Comparison of ENCODE assay signal across 8 cellular contexts in the genomic region with DNA sequence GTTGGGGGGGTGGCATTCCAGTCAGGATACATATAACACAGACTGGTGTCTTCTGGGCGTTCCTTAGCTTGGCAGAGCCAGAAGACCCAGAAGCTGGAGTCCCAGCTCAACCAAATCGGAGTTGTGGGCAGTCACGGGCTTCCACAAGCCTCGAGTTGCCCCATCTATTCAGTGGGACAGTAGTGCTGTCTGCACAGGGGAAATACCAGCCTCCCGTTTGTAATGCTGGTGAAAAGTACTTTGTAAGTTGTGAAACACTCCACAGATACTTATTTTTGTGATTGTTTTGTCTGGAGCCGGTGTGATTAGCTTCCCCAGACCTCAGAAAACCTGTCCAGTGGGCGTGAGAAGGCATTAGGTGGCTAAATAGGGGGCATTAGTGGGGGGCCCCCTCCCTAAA. TPM values are rescaled to one million over a fixed set of nuclear protein-coding genes. Genes with fewer than 3 reads are reported as not detected.
DNase-seq lines count a peak whose midpoint lies in the region; ATAC-seq and TF ChIP-seq lines count a peak whose summit lies in the region.

No MANE protein-coding gene starts in this region.

- H3F3A ChIP-seq in Loucy (ENCODE audit: low read depth), result no peaks in the 10 kb centered on the region; the same call in 1 of the 2 replicates

- peaks cover 49% of the 10 kb centered on the region for H3K4me1 ChIP-seq in Loucy (ENCODE audit: insufficient read depth, low read length, poor library complexity, severe bottlenecking)
- H3K4me1 ChIP-seq in skeletal muscle tissue (ENCODE audit: control insufficient read depth in 3 of 3, insufficient read depth in 3 of 3, low read length in 3 of 3), result peaks cover 48 to 59% (median 52%) of the 10 kb centered on the region in 3 donors
- H3K4me1 ChIP-seq in aorta (ENCODE audit: control insufficient read depth in 1 of 2, insufficient read depth in 2 of 2, low read length in 2 of 2), result no peaks in the 10 kb centered on the region

- H3K4me2 ChIP-seq in Loucy (ENCODE audit: low read depth, low read length, poor library complexity, severe bottlenecking), result peak overlapping the region; percentile 96

- H3K4me3 Mint-ChIP-seq in effector memory CD8-positive, alpha-beta T cell, result peak overlapping the region; percentile 86 to 88

- no peaks in the 10 kb centered on the region for H3K9me3 Mint-ChIP-seq in effector memory CD8-positive, alpha-beta T cell

- H3K27ac Mint-ChIP-seq in effector memory CD8-positive, alpha-beta T cell, result peak overlapping the region; percentile 92 to 97

- H3K4me3 ChIP-seq in Loucy (ENCODE audit: low read length, poor library complexity, severe bottlenecking) (peak overlapping the region; percentile 74), skeletal muscle tissue (ENCODE audit: low read length in 3 of 3) (peak overlapping the region; percentile 72 to 79 (median 73)), aorta (ENCODE audit: low read length in 2 of 2) (no peak overlapping the region)

- ATAC-seq in GM19463 (IDR thresholded peaks at IDR 0.05; ENCODE audit: unreplicated experiment), result peak; percentile 17
- peak; percentile 59 for ATAC-seq in effector memory CD8-positive, alpha-beta T cell (replicated peaks)
- no peak for ATAC-seq in aorta (ENCODE audit: low FRiP score)
- ATAC-seq in GM18502 (IDR thresholded peaks at IDR 0.05; ENCODE audit: poor library complexity, unreplicated experiment), result no peak

- no peak for TF ChIP-seq CTCF in Loucy (conservative IDR thresholded peaks at IDR 0.05; ENCODE audit: low read length)

- H3K9ac ChIP-seq in Loucy (ENCODE audit: low read depth, low read length, poor library complexity, severe bottlenecking) (peak overlapping the region; percentile 97), skeletal muscle tissue (ENCODE audit: low read depth in 1 of 3, low read length in 3 of 3) (peak overlapping the region; percentile 96 to 100 (median 98))

- peaks cover 67 to 68% of the 10 kb centered on the region in 2 donors for H3K4me1 Mint-ChIP-seq in effector memory CD8-positive, alpha-beta T cell (ENCODE audit: low read depth in 2 of 2)

- H3K27me3 ChIP-seq in Loucy (ENCODE audit: insufficient read depth, low read length, poor library complexity, severe bottlenecking) (no peaks in the 10 kb centered on the region), skeletal muscle tissue (ENCODE audit: control insufficient read depth in 3 of 3, insufficient read depth in 3 of 3, low read length in 3 of 3) (no peaks in the 10 kb centered on the region), aorta (ENCODE audit: control insufficient read depth in 1 of 2, insufficient read depth in 2 of 2, low read length in 1 of 2) (no peaks in the 10 kb centered on the region)

- 42 to 44% methylated on average over 7 of the region's 7 CpGs for WGBS in aorta, 2 donors

- no peak for DNase-seq in effector memory CD8-positive, alpha-beta T cell
- DNase-seq in aorta (no peak), NCI-H82 (lab: John Stamatoyannopoulos, UW) (no peak)
- DNase-seq in stimulated activated naive CD4-positive, alpha-beta T cell treated with Interleukin-2 at 50 U/mL for 16 hours (lab: John Stamatoyannopoulos, UW), result no peak

- H3K36me3 ChIP-seq in Loucy (ENCODE audit: insufficient read depth, low read length), result peaks cover 20% of the 10 kb centered on the region; the same call in 1 of the 2 replicates
- H3K36me3 ChIP-seq in skeletal muscle tissue (ENCODE audit: control insufficient read depth in 3 of 3, insufficient read depth in 3 of 3, low read length in 3 of 3), result peaks cover 0 to 18% (median 8%) of the 10 kb centered on the region in 3 donors
- no peaks in the 10 kb centered on the region for H3K36me3 ChIP-seq in aorta (ENCODE audit: control insufficient read depth in 1 of 2, insufficient read depth in 2 of 2, low read length in 1 of 2)

- no peaks in the 10 kb centered on the region for H3K9me3 ChIP-seq in Loucy (ENCODE audit: insufficient read depth, low read depth, low read length)
- H3K9me3 ChIP-seq in skeletal muscle tissue (ENCODE audit: control insufficient read depth in 3 of 3, low read length in 3 of 3), result no peaks in the 10 kb centered on the region
- no peaks in the 10 kb centered on the region for H3K9me3 ChIP-seq in aorta (ENCODE audit: control insufficient read depth, low read length)

- no peak overlapping the region for H2AFZ ChIP-seq in Loucy (ENCODE audit: low read length)

- no peaks in the 10 kb centered on the region for H3K9me2 ChIP-seq in Loucy (replicated peaks; ENCODE audit: low read depth, low read length)

- H3K27me3 Mint-ChIP-seq in effector memory CD8-positive, alpha-beta T cell, result no peaks in the 10 kb centered on the region

- H3K27ac ChIP-seq in skeletal muscle tissue (ENCODE audit: low read depth, low read length) (peak overlapping the region; percentile 98), aorta (ENCODE audit: low read depth in 1 of 2, low read length in 2 of 2) (peak overlapping the region in 1 of 2 donors; percentile 45)

- peaks cover 97% of the 10 kb centered on the region for H3K79me2 ChIP-seq in Loucy (ENCODE audit: insufficient read depth, low read length)

- intact Hi-C loops in aorta (cut with DNase I), result no loop called here

- peaks cover 57% of the 10 kb centered on the region for H4K20me1 ChIP-seq in Loucy (ENCODE audit: insufficient read depth, low read length, poor library complexity, severe bottlenecking)

- peaks cover 30% of the 10 kb centered on the region for H3K36me3 Mint-ChIP-seq in effector memory CD8-positive, alpha-beta T cell (ENCODE audit: insufficient read depth)

RNA-seq across cellular contexts. Expression of gene DGKZ, which starts 13.6 kb away (rescaled TPM):
- 22.4 TPM for total RNA-seq in skeletal muscle tissue
- total RNA-seq in aorta, result 10 to 100 TPM; 36.1 to 61.1 TPM
- polyA plus RNA-seq in aorta, result 10 to 100 TPM; 15.8 to 33.4 TPM

RNA-seq across cellular contexts. Expression of gene MDK, which starts 20.6 kb away (rescaled TPM):
- total RNA-seq in skeletal muscle tissue (28.2 TPM), aorta (10 to 100 TPM; 11.8 to 23.4 TPM)
- 10 to 100 TPM; 15.8 to 40.3 TPM for polyA plus RNA-seq in aorta

RNA-seq across cellular contexts. Expression of gene CHRM4, which starts 30.7 kb away (rescaled TPM):
- total RNA-seq in skeletal muscle tissue, result not detected
- under 1 TPM in 1 of 2 donors, not detected in 1; 0.29 TPM for total RNA-seq in aorta
- 1 to 10 TPM in 1 of 2 donors, under 1 TPM in 1; 0.28 to 1.9 TPM for polyA plus RNA-seq in aorta

Comparison
In these comparisons a context has a peak if more than half of its experiments do, and no peak if none do; other contexts are left out.
1. ATAC-seq: peak in GM19463 (single experiment) and effector memory CD8-positive, alpha-beta T cell (single experiment); none in aorta (single experiment) and GM18502 (single experiment).
2. H3K4me3 ChIP-seq: peak in Loucy (single experiment) and skeletal muscle tissue (3 of 3); none in aorta (0 of 2).